ENCODE assay signal across 1 cellular context in the genomic region with DNA sequence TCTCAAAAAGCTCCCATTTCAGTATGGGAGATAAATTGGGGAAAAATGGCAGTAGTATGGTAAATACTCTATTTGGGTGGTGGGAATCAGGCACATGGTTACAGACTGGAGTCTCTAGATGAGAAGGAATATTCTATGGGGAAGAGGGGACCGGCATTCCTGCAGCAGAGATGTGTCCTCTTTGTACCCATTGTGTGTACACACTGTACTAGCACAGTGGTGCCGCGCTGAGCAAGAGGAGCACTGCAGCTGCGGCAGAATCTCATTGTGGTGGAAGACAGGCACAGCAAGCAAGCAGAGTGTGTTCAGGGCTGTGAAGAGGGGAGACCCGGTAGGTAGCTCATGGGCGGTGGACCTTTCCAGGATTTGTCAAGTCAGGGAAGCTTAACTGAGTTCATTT.
TF ChIP-seq lines count a peak whose summit lies in the region.

No MANE protein-coding gene starts in this region.

TF ChIP-seq in K562, 482 proteins besides CTCF, POLR2A, EP300 and RAD21 (continued from another document):
- TF ChIP-seq MLLT1 (IDR thresholded peaks at IDR 0.05), result peak in 1 of 2 experiments; percentile 61; a peak in 1 of 4 replicates
- TF ChIP-seq, protein P1, sequence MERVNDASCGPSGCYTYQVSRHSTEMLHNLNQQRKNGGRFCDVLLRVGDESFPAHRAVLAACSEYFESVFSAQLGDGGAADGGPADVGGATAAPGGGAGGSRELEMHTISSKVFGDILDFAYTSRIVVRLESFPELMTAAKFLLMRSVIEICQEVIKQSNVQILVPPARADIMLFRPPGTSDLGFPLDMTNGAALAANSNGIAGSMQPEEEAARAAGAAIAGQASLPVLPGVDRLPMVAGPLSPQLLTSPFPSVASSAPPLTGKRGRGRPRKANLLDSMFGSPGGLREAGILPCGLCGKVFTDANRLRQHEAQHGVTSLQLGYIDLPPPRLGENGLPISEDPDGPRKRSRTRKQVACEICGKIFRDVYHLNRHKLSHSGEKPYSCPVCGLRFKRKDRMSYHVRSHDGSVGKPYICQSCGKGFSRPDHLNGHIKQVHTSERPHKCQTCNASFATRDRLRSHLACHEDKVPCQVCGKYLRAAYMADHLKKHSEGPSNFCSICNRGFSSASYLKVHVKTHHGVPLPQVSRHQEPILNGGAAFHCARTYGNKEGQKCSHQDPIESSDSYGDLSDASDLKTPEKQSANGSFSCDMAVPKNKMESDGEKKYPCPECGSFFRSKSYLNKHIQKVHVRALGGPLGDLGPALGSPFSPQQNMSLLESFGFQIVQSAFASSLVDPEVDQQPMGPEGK (CRISPR knock-in tag; IDR thresholded peaks at IDR 0.05; ENCODE audit: borderline replicate concordance), result no peak
- peak; percentile 20; the same call in 1 of the 2 replicates for TF ChIP-seq SMARCA4 (IDR thresholded peaks at IDR 0.05)
- TF ChIP-seq NKRF (IDR thresholded peaks at IDR 0.05; ENCODE audit: borderline replicate concordance), result 0 out of 2 replicates have a peak, but pooled peaks have one; percentile 16
- no peak for TF ChIP-seq HMG20B (CRISPR knock-in tag; IDR thresholded peaks at IDR 0.05)
- no peak for TF ChIP-seq ZNF778 (CRISPR knock-in tag; IDR thresholded peaks at IDR 0.05)
- TF ChIP-seq, protein P2, sequence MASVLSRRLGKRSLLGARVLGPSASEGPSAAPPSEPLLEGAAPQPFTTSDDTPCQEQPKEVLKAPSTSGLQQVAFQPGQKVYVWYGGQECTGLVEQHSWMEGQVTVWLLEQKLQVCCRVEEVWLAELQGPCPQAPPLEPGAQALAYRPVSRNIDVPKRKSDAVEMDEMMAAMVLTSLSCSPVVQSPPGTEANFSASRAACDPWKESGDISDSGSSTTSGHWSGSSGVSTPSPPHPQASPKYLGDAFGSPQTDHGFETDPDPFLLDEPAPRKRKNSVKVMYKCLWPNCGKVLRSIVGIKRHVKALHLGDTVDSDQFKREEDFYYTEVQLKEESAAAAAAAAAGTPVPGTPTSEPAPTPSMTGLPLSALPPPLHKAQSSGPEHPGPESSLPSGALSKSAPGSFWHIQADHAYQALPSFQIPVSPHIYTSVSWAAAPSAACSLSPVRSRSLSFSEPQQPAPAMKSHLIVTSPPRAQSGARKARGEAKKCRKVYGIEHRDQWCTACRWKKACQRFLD (CRISPR knock-in tag; IDR thresholded peaks at IDR 0.05), result peak; percentile 69
- TF ChIP-seq, protein P3, sequence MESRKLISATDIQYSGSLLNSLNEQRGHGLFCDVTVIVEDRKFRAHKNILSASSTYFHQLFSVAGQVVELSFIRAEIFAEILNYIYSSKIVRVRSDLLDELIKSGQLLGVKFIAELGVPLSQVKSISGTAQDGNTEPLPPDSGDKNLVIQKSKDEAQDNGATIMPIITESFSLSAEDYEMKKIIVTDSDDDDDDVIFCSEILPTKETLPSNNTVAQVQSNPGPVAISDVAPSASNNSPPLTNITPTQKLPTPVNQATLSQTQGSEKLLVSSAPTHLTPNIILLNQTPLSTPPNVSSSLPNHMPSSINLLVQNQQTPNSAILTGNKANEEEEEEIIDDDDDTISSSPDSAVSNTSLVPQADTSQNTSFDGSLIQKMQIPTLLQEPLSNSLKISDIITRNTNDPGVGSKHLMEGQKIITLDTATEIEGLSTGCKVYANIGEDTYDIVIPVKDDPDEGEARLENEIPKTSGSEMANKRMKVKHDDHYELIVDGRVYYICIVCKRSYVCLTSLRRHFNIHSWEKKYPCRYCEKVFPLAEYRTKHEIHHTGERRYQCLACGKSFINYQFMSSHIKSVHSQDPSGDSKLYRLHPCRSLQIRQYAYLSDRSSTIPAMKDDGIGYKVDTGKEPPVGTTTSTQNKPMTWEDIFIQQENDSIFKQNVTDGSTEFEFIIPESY (CRISPR knock-in tag; IDR thresholded peaks at IDR 0.05), result 0 out of 2 replicates have a peak, but pooled peaks have one; percentile 21
- peak; percentile 26; the same call in 1 of the 2 replicates for TF ChIP-seq ZBTB40 (IDR thresholded peaks at IDR 0.05)
- TF ChIP-seq ZBTB40 (CRISPR knock-in tag; IDR thresholded peaks at IDR 0.05), result no peak
- 0 out of 4 replicates have a peak, but pooled peaks of 1 of the 2 experiments have one; percentile 48 for TF ChIP-seq ZNF639 (CRISPR knock-in tag; conservative IDR thresholded peaks at IDR 0.05 in 1 of 2, IDR thresholded peaks at IDR 0.05 in 1 of 2)
- TF ChIP-seq ZNF263 (CRISPR knock-in tag; IDR thresholded peaks at IDR 0.05; ENCODE audit: borderline replicate concordance), result peak; percentile 53; the same call in 1 of the 2 replicates
- TF ChIP-seq ARID1B (IDR thresholded peaks at IDR 0.05), result 0 out of 2 replicates have a peak, but pooled peaks have one; percentile 1
- 0 out of 2 replicates have a peak, but pooled peaks have one; percentile 6 for TF ChIP-seq ZNF24 (IDR thresholded peaks at IDR 0.05)
- TF ChIP-seq HNRNPLL (IDR thresholded peaks at IDR 0.05; ENCODE audit: low read depth, low read length, poor library complexity, severe bottlenecking), result peak; percentile 29
